Comparison of ENCODE assay signal across 1 cellular context in the genomic region with DNA sequence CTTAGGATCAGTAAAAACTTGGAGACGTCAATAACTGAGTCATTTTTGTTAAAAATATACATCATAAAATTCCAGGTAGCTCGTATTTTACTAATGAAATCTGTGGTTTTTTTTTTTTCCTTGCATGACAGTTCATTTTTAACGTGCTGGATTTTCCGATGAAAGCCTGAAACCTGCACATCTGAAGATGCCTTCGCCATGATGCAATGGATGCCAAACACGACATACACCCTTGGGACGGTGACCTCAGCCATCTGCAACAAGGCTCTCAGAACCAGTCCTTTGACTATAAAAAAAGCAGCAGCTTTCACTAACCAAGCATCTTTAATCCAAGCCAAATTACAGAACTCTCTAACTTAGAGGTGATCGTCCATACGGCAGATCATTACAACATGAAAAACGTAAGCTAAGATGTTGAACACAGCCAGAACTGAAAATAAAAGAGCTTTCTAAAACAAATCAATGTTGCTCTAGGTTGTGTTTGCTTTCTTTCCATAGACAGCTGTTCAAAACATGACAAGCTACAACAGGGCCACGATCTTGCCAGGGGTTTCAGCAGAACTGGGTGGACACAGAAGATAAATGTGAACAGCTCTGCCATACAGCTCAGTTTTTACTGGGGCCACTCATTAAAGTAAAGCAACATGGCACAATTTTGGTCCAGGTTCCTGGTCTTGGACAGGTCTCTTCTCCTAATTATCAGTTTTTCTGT.
TF ChIP-seq lines count a peak whose summit lies in the region.

No MANE protein-coding gene starts in this region.

TF ChIP-seq in HEK293, 187 proteins besides CTCF, POLR2A, EP300 and RAD21 (continued from another document):
- TF ChIP-seq SCRT2 (tag by site-specific recombination; IDR thresholded peaks at IDR 0.05) (peak; percentile 51; the same call in 1 of the 2 replicates), SCRT1 (tag by site-specific recombination; IDR thresholded peaks at IDR 0.05; ENCODE audit: borderline replicate concordance) (no peak), BCL11B (tag by site-specific recombination; IDR thresholded peaks at IDR 0.05; ENCODE audit: low read depth) (no peak), FEZF1 (tag by site-specific recombination; IDR thresholded peaks at IDR 0.05) (no peak), ZNF169 (tag by site-specific recombination; IDR thresholded peaks at IDR 0.05) (no peak), ZNF140 (tag by site-specific recombination; IDR thresholded peaks at IDR 0.05) (no peak), ZEB2 (tag by site-specific recombination; IDR thresholded peaks at IDR 0.05) (peak; percentile 74; the same call in 1 of the 2 replicates), ZNF701 (tag by site-specific recombination; IDR thresholded peaks at IDR 0.05) (no peak), ZNF157 (tag by site-specific recombination; IDR thresholded peaks at IDR 0.05) (no peak), ZNF660 (tag by site-specific recombination; IDR thresholded peaks at IDR 0.05) (peak; percentile 39; the same call in 1 of the 2 replicates), KLF16 (tag by site-specific recombination; IDR thresholded peaks at IDR 0.05) (no peak), KLF8 (tag by site-specific recombination; IDR thresholded peaks at IDR 0.05) (peak; percentile 61), ZNF311 (tag by site-specific recombination; IDR thresholded peaks at IDR 0.05; ENCODE audit: borderline replicate concordance) (no peak)
- TF ChIP-seq, protein P1, sequence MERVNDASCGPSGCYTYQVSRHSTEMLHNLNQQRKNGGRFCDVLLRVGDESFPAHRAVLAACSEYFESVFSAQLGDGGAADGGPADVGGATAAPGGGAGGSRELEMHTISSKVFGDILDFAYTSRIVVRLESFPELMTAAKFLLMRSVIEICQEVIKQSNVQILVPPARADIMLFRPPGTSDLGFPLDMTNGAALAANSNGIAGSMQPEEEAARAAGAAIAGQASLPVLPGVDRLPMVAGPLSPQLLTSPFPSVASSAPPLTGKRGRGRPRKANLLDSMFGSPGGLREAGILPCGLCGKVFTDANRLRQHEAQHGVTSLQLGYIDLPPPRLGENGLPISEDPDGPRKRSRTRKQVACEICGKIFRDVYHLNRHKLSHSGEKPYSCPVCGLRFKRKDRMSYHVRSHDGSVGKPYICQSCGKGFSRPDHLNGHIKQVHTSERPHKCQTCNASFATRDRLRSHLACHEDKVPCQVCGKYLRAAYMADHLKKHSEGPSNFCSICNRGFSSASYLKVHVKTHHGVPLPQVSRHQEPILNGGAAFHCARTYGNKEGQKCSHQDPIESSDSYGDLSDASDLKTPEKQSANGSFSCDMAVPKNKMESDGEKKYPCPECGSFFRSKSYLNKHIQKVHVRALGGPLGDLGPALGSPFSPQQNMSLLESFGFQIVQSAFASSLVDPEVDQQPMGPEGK (tag by site-specific recombination; IDR thresholded peaks at IDR 0.05), result 0 out of 2 replicates have a peak, but pooled peaks have one; percentile 14
- TF ChIP-seq, protein P2, sequence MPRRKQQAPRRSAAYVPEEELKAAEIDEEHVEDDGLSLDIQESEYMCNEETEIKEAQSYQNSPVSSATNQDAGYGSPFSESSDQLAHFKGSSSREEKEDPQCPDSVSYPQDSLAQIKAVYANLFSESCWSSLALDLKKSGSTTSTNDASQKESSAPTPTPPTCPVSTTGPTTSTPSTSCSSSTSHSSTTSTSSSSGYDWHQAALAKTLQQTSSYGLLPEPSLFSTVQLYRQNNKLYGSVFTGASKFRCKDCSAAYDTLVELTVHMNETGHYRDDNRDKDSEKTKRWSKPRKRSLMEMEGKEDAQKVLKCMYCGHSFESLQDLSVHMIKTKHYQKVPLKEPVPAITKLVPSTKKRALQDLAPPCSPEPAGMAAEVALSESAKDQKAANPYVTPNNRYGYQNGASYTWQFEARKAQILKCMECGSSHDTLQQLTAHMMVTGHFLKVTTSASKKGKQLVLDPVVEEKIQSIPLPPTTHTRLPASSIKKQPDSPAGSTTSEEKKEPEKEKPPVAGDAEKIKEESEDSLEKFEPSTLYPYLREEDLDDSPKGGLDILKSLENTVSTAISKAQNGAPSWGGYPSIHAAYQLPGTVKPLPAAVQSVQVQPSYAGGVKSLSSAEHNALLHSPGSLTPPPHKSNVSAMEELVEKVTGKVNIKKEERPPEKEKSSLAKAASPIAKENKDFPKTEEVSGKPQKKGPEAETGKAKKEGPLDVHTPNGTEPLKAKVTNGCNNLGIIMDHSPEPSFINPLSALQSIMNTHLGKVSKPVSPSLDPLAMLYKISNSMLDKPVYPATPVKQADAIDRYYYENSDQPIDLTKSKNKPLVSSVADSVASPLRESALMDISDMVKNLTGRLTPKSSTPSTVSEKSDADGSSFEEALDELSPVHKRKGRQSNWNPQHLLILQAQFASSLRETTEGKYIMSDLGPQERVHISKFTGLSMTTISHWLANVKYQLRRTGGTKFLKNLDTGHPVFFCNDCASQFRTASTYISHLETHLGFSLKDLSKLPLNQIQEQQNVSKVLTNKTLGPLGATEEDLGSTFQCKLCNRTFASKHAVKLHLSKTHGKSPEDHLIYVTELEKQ (tag by site-specific recombination; IDR thresholded peaks at IDR 0.05; ENCODE audit: borderline replicate concordance), result no peak
- TF ChIP-seq, protein P3, sequence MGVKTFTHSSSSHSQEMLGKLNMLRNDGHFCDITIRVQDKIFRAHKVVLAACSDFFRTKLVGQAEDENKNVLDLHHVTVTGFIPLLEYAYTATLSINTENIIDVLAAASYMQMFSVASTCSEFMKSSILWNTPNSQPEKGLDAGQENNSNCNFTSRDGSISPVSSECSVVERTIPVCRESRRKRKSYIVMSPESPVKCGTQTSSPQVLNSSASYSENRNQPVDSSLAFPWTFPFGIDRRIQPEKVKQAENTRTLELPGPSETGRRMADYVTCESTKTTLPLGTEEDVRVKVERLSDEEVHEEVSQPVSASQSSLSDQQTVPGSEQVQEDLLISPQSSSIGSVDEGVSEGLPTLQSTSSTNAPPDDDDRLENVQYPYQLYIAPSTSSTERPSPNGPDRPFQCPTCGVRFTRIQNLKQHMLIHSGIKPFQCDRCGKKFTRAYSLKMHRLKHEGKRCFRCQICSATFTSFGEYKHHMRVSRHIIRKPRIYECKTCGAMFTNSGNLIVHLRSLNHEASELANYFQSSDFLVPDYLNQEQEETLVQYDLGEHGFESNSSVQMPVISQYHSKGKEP (tag by site-specific recombination; IDR thresholded peaks at IDR 0.05), result no peak
- TF ChIP-seq, protein P4, sequence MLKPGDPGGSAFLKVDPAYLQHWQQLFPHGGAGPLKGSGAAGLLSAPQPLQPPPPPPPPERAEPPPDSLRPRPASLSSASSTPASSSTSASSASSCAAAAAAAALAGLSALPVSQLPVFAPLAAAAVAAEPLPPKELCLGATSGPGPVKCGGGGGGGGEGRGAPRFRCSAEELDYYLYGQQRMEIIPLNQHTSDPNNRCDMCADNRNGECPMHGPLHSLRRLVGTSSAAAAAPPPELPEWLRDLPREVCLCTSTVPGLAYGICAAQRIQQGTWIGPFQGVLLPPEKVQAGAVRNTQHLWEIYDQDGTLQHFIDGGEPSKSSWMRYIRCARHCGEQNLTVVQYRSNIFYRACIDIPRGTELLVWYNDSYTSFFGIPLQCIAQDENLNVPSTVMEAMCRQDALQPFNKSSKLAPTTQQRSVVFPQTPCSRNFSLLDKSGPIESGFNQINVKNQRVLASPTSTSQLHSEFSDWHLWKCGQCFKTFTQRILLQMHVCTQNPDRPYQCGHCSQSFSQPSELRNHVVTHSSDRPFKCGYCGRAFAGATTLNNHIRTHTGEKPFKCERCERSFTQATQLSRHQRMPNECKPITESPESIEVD (tag by site-specific recombination; IDR thresholded peaks at IDR 0.05), result peak; percentile 65
- TF ChIP-seq, protein P5, sequence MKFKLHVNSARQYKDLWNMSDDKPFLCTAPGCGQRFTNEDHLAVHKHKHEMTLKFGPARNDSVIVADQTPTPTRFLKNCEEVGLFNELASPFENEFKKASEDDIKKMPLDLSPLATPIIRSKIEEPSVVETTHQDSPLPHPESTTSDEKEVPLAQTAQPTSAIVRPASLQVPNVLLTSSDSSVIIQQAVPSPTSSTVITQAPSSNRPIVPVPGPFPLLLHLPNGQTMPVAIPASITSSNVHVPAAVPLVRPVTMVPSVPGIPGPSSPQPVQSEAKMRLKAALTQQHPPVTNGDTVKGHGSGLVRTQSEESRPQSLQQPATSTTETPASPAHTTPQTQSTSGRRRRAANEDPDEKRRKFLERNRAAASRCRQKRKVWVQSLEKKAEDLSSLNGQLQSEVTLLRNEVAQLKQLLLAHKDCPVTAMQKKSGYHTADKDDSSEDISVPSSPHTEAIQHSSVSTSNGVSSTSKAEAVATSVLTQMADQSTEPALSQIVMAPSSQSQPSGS (tag by site-specific recombination; IDR thresholded peaks at IDR 0.05; ENCODE audit: low read depth), result peak; percentile 73
